Comparison of ENCODE assay signal across 8 cellular contexts in genomic region chr2:215680605-215681598, GRCh38.
A peak's percentile ranks its signal among the peaks of the same experiment; 100 is the strongest.
DNase-seq lines count a peak whose midpoint lies in the region; ATAC-seq and TF ChIP-seq lines count a peak whose summit lies in the region.

No MANE protein-coding gene starts in this region.

- no peak for TF ChIP-seq CTCF in fibroblast of mammary gland (conservative IDR thresholded peaks at IDR 0.05; ENCODE audit: control insufficient read depth, insufficient read depth, low read depth, low read length)

- ATAC-seq in HG02938 (IDR thresholded peaks at IDR 0.05; ENCODE audit: unreplicated experiment) (peak; percentile 57), HG02642 (IDR thresholded peaks at IDR 0.05; ENCODE audit: poor library complexity, unreplicated experiment) (no peak), GM18873 (IDR thresholded peaks at IDR 0.05; ENCODE audit: low FRiP score, unreplicated experiment) (no peak)

- DNase-seq in ELR (ENCODE audit: low read depth) (peak; percentile 73), SK-N-DZ (ENCODE audit: low spot score) (peak; percentile 22), fibroblast of mammary gland (ENCODE audit: low read depth) (peak; percentile 98), NCI-H524 (lab: John Stamatoyannopoulos, UW) (no peak)
- DNase-seq in stimulated activated CD4-positive, alpha-beta T cell treated with anti-CD3 and anti-CD28 coated beads, Interleukin-4, amount 100 ng/mL, for 48 hours (ENCODE audit: low read depth in 2 of 2), result peak; percentile 10 to 12

- no peak overlapping the region for H3K4me3 ChIP-seq in fibroblast of mammary gland (ENCODE audit: control insufficient read depth, low read depth, low read length)

Comparison
In these comparisons a context has a peak if more than half of its experiments do, and no peak if none do; other contexts are left out.
1. DNase-seq: peak in ELR (single experiment), SK-N-DZ (single experiment), fibroblast of mammary gland (single experiment) and stimulated activated CD4-positive, alpha-beta T cell treated with anti-CD3 and anti-CD28 coated beads, Interleukin-4, amount 100 ng/mL, for 48 hours (2 of 2); none in NCI-H524 (0 of 2).